17 cellular contexts compared by ENCODE assay signal in genomic region chr6:157518399-157519250, GRCh38.
DNase-seq lines count a peak whose midpoint lies in the region; ATAC-seq and TF ChIP-seq lines count a peak whose summit lies in the region.
"Had no signal": no experiment of that assay in that cellular context is flagged by ENCODE, and none has a peak within 500 bp of the region (broad histone marks: within the 10 kb centered on the region; RNA-seq: fewer than 3 reads in every experiment).

No MANE protein-coding gene starts in this region.

- peak; percentile 67 for DNase-seq in EL
- peak; percentile 60 for DNase-seq in NCI-H460 (ENCODE audit: extremely low read depth, low read depth)
- DNase-seq in heart left ventricle = peak in 3 of 5 donors; percentile 33 to 57 (median 47)
- DNase-seq in psoas muscle = peak in 1 of 2 donors; percentile 56
- DNase-seq in CD4-positive, alpha-beta memory T cell = no peak
- no peak for DNase-seq in GM19238 (ENCODE audit: insufficient read length, low spot score)
- DNase-seq in NCI-H146 treated with DMSO at 0.1 percent for 48 hours (lab: John Stamatoyannopoulos, UW; ENCODE audit: unreplicated experiment) = no peak
- no peak for DNase-seq in HAP-1 (ENCODE audit: low spot score in 2 of 2)
- DNase-seq: activated B cell treated with CpG ODN at 0.5 μM for 24 hours; H9; naive thymus-derived CD8-positive, alpha-beta T cell; retina; stimulated activated CD4-positive, alpha-beta T cell treated with anti-CD3 and anti-CD28 coated beads, Interleukin-4, amount 100 ng/mL, for 1 hour; upper lobe of right lung had no signal

- ATAC-seq in heart left ventricle (peak; percentile 59 to 68 (median 64)), psoas muscle (peak in 3 of 4 donors; percentile 4 to 33 (median 7))
- ATAC-seq: naive thymus-derived CD8-positive, alpha-beta T cell; upper lobe of right lung had no signal

- POLR2A ChIA-PET in CD4-positive, alpha-beta memory T cell (lab: Charles Lee; ENCODE audit: partially characterized antibody) = no interaction called here

- intact Hi-C loops in heart left ventricle (cut with DNase I) (no loop called here), psoas muscle (cut with DNase I) (no loop called here)
- intact Hi-C loops in CD4-positive, alpha-beta memory T cell (cut with micrococcal nuclease) = no loop called here

- peak overlapping the region in 3 of 12 donors; percentile 10 to 12 (median 11) for H3K4me3 ChIP-seq in heart left ventricle
- no peak overlapping the region for H3K4me3 ChIP-seq in psoas muscle
- no peak overlapping the region for H3K4me3 ChIP-seq in CD4-positive, alpha-beta memory T cell (ENCODE audit: low read length in 2 of 2)
- H3K4me3 ChIP-seq in HAP-1 = no peak overlapping the region
- H3K4me3 ChIP-seq: upper lobe of right lung had no signal

- H3K4me3 Mint-ChIP-seq in CD4-positive, alpha-beta memory T cell = no peak overlapping the region
- H3K4me3 Mint-ChIP-seq: activated B cell treated with CpG ODN at 0.5 μM for 24 hours; activated naive CD4-positive, alpha-beta T cell treated with anti-CD3 and anti-CD28 coated beads, Interleukin-2, amount 50 U/mL, for 24 hours; central memory CD8-positive, alpha-beta T cell; H9; naive thymus-derived CD8-positive, alpha-beta T cell had no signal

- peaks cover 0 to 16% (median 2%) of the 10 kb centered on the region in 12 donors for H3K4me1 ChIP-seq in heart left ventricle
- H3K4me1 ChIP-seq in psoas muscle = peaks cover 41% of the 10 kb centered on the region
- H3K4me1 ChIP-seq in CD4-positive, alpha-beta memory T cell (ENCODE audit: insufficient read depth, low read length) = no peaks in the 10 kb centered on the region
- no peaks in the 10 kb centered on the region for H3K4me1 ChIP-seq in HAP-1
- H3K4me1 ChIP-seq: upper lobe of right lung had no signal

- H3K36me3 Mint-ChIP-seq in CD4-positive, alpha-beta memory T cell = no peaks in the 10 kb centered on the region
- H3K36me3 Mint-ChIP-seq: activated naive CD4-positive, alpha-beta T cell treated with anti-CD3 and anti-CD28 coated beads, Interleukin-2, amount 50 U/mL, for 24 hours; naive thymus-derived CD8-positive, alpha-beta T cell had no signal

- H3K9me3 Mint-ChIP-seq in CD4-positive, alpha-beta memory T cell = no peaks in the 10 kb centered on the region
- H3K9me3 Mint-ChIP-seq: activated B cell treated with CpG ODN at 0.5 μM for 24 hours; activated naive CD4-positive, alpha-beta T cell treated with anti-CD3 and anti-CD28 coated beads, Interleukin-2, amount 50 U/mL, for 24 hours; central memory CD8-positive, alpha-beta T cell; H9; naive thymus-derived CD8-positive, alpha-beta T cell had no signal

- WGBS in heart left ventricle, 4 donors = 32 to 59% (median 47%) methylated on average over 20 to 21 of the region's 21 CpGs
- WGBS in psoas muscle, 3 donors = 51 to 71% (median 60%) methylated on average over 21 of the region's 21 CpGs

- TF ChIP-seq POLR2A in heart left ventricle (IDR thresholded peaks at IDR 0.05) = no peak

- H3K27me3 Mint-ChIP-seq in CD4-positive, alpha-beta memory T cell = no peaks in the 10 kb centered on the region
- H3K27me3 Mint-ChIP-seq: activated B cell treated with CpG ODN at 0.5 μM for 24 hours; activated naive CD4-positive, alpha-beta T cell treated with anti-CD3 and anti-CD28 coated beads, Interleukin-2, amount 50 U/mL, for 24 hours; central memory CD8-positive, alpha-beta T cell; naive thymus-derived CD8-positive, alpha-beta T cell had no signal

- H3K27ac Mint-ChIP-seq in CD4-positive, alpha-beta memory T cell = no peak overlapping the region
- H3K27ac Mint-ChIP-seq: activated B cell treated with CpG ODN at 0.5 μM for 24 hours; activated naive CD4-positive, alpha-beta T cell treated with anti-CD3 and anti-CD28 coated beads, Interleukin-2, amount 50 U/mL, for 24 hours; H9; naive thymus-derived CD8-positive, alpha-beta T cell had no signal

- TF ChIP-seq CTCF in heart left ventricle (IDR thresholded peaks at IDR 0.05) = no peak
- TF ChIP-seq CTCF in psoas muscle (IDR thresholded peaks at IDR 0.05) = no peak

- in situ Hi-C loops in HAP-1 (cut with MboI; ENCODE audit: low sequenced_read_pairs) = no loop called here

- H3K36me3 ChIP-seq in heart left ventricle = no peaks in the 10 kb centered on the region
- H3K36me3 ChIP-seq in psoas muscle (ENCODE audit: insufficient read depth in 1 of 2, low read depth in 1 of 2) = no peaks in the 10 kb centered on the region
- no peaks in the 10 kb centered on the region for H3K36me3 ChIP-seq in CD4-positive, alpha-beta memory T cell (ENCODE audit: insufficient read depth, low read length)
- no peaks in the 10 kb centered on the region for H3K36me3 ChIP-seq in HAP-1 (replicated peaks)
- H3K36me3 ChIP-seq: upper lobe of right lung had no signal

- no peaks in the 10 kb centered on the region for H3K4me1 Mint-ChIP-seq in CD4-positive, alpha-beta memory T cell
- H3K4me1 Mint-ChIP-seq: activated naive CD4-positive, alpha-beta T cell treated with anti-CD3 and anti-CD28 coated beads, Interleukin-2, amount 50 U/mL, for 24 hours had no signal

- H3K27me3 ChIP-seq in heart left ventricle (no peaks in the 10 kb centered on the region), psoas muscle (ENCODE audit: insufficient read depth in 3 of 3, low read length in 2 of 3) (no peaks in the 10 kb centered on the region), HAP-1 (ENCODE audit: low read depth) (no peaks in the 10 kb centered on the region)
- H3K27me3 ChIP-seq in CD4-positive, alpha-beta memory T cell (ENCODE audit: insufficient read depth, low read length) = no peaks in the 10 kb centered on the region
- H3K27me3 ChIP-seq: upper lobe of right lung had no signal

- H3K9me3 ChIP-seq in heart left ventricle = no peaks in the 10 kb centered on the region
- no peaks in the 10 kb centered on the region for H3K9me3 ChIP-seq in psoas muscle
- H3K9me3 ChIP-seq in CD4-positive, alpha-beta memory T cell (ENCODE audit: control insufficient read depth in 1 of 2, low read length in 2 of 2) = no peaks in the 10 kb centered on the region
- no peaks in the 10 kb centered on the region for H3K9me3 ChIP-seq in HAP-1
- H3K9me3 ChIP-seq: upper lobe of right lung had no signal

- CTCF ChIA-PET in CD4-positive, alpha-beta memory T cell (lab: Charles Lee; ENCODE audit: partially characterized antibody) = interaction anchor here (1.0 kb wide), 1 partner anchor 60 kb away, joined by 3 read pairs; no protein-coding TSS in a partner anchor

- H3K27ac ChIP-seq in heart left ventricle (peak overlapping the region in 2 of 12 donors; percentile 4 to 32), psoas muscle (no peak overlapping the region)
- H3K27ac ChIP-seq in CD4-positive, alpha-beta memory T cell (ENCODE audit: low read depth, low read length) = no peak overlapping the region
- H3K27ac ChIP-seq: HL-60, upper lobe of right lung had no signal

Comparison
In these comparisons a context has a peak if more than half of its experiments do, and no peak if none do; other contexts are left out.
1. DNase-seq: peak in EL (single experiment), NCI-H460 (single experiment) and heart left ventricle (3 of 5); none in CD4-positive, alpha-beta memory T cell (0 of 5), GM19238 (single experiment), NCI-H146 treated with DMSO at 0.1 percent for 48 hours (single experiment) and HAP-1 (0 of 2).